In the genomic region with DNA sequence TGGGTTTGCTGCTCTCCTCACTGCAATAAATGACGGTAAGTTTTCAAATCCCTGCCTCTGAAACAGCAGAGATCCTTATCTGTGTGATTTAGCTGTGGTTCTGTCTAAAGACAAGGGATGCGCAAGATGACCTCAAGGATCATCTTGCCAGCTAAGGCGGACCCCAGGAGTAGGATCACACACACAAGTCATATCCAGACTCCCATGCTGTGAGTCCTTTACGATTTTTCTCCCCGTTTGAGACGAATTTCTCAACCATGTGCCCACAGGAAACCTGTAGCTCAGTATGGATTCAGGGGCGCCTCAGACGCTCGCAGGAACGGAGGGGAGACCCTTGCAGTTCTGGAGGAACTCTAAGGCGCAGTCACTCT, we compare ENCODE assay signal across 8 cellular contexts. TPM values are rescaled to one million over a fixed set of nuclear protein-coding genes. Genes with fewer than 3 reads are reported as not detected.
A peak's percentile ranks its signal among the peaks of the same experiment; 100 is the strongest.
DNase-seq lines count a peak whose midpoint lies in the region; ATAC-seq and TF ChIP-seq lines count a peak whose summit lies in the region.

No MANE protein-coding gene starts in this region.

- H3K9me3 ChIP-seq in HUES64 (ENCODE audit: insufficient read depth, low read depth, low read length) (no peaks in the 10 kb centered on the region), adipocyte (ENCODE audit: control insufficient read depth, low read length) (no peaks in the 10 kb centered on the region), iPS-20b (ENCODE audit: insufficient read depth, low read depth, low read length) (no peaks in the 10 kb centered on the region)

- H3K4me1 Mint-ChIP-seq in stimulated activated memory B cell treated with anti-CD40 and anti-IgM and Interleukin-4, amounts not matched to agents 10 μg/mL and 1 μg/mL and 100 μg/mL, for 72 hours = no peaks in the 10 kb centered on the region

- no peaks in the 10 kb centered on the region for H3K27me3 Mint-ChIP-seq in stimulated activated memory B cell treated with anti-CD40 and anti-IgM and Interleukin-4, amounts not matched to agents 10 μg/mL and 1 μg/mL and 100 μg/mL, for 72 hours

- peak overlapping the region; percentile 99 for H3K27ac Mint-ChIP-seq in stimulated activated memory B cell treated with anti-CD40 and anti-IgM and Interleukin-4, amounts not matched to agents 10 μg/mL and 1 μg/mL and 100 μg/mL, for 72 hours

- peak overlapping the region; percentile 72 for H3K4me3 ChIP-seq in AG04449 (ENCODE audit: low read depth, low read length)
- peak overlapping the region; percentile 85 for H3K4me3 ChIP-seq in HUES64 (ENCODE audit: low read length)
- peak overlapping the region; percentile 94 for H3K4me3 ChIP-seq in adipocyte (ENCODE audit: low read length)
- H3K4me3 ChIP-seq in iPS-20b (ENCODE audit: low read length) = peak overlapping the region; percentile 98

- POLR2A ChIA-PET in AG04449 (lab: Yijun Ruan, JAX) = interaction anchor here (0.9 to 1.4 kb wide), 4 partner anchors 10 to 192 kb away, joined by 3 to 4 read pairs (median 4); a partner anchor contains a TSS

- peak overlapping the region; percentile 97 for H3K9ac ChIP-seq in HUES64 (ENCODE audit: low read depth, low read length)
- H3K9ac ChIP-seq in adipocyte (ENCODE audit: low read length) = peak overlapping the region; percentile 90
- H3K9ac ChIP-seq in iPS-20b (ENCODE audit: low read depth, low read length) = peak overlapping the region; percentile 96

- peak overlapping the region; percentile 97 for H3K4me3 Mint-ChIP-seq in stimulated activated memory B cell treated with anti-CD40 and anti-IgM and Interleukin-4, amounts not matched to agents 10 μg/mL and 1 μg/mL and 100 μg/mL, for 72 hours

- TF ChIP-seq CTCF in AG04449 (IDR thresholded peaks at IDR 0.05; ENCODE audit: insufficient read depth, low read length, missing control alignments) = no peak

- no peaks in the 10 kb centered on the region for H3K36me3 Mint-ChIP-seq in stimulated activated memory B cell treated with anti-CD40 and anti-IgM and Interleukin-4, amounts not matched to agents 10 μg/mL and 1 μg/mL and 100 μg/mL, for 72 hours

- ATAC-seq in GM18867 (IDR thresholded peaks at IDR 0.05; ENCODE audit: unreplicated experiment) = peak; percentile 13
- no peak for ATAC-seq in stimulated activated memory B cell treated with anti-CD40 and anti-IgM and Interleukin-4, amounts not matched to agents 10 μg/mL and 1 μg/mL and 100 μg/mL, for 72 hours
- no peak for ATAC-seq in GM21360 (IDR thresholded peaks at IDR 0.05; ENCODE audit: unreplicated experiment)

- no peak for DNase-seq in AG04449 (ENCODE audit: low read depth, low spot score)
- DNase-seq in adipocyte (ENCODE audit: low read depth) = peak; percentile 53
- DNase-seq in foreskin melanocyte = no peak

- peaks cover 12% of the 10 kb centered on the region for H3K4me1 ChIP-seq in HUES64 (ENCODE audit: insufficient read depth, low read length)
- peaks cover 47% of the 10 kb centered on the region for H3K4me1 ChIP-seq in adipocyte (ENCODE audit: control insufficient read depth, insufficient read depth, low read length)
- H3K4me1 ChIP-seq in iPS-20b (ENCODE audit: insufficient read depth, low read length) = peaks cover 9% of the 10 kb centered on the region

- no peaks in the 10 kb centered on the region for H3K9me3 Mint-ChIP-seq in stimulated activated memory B cell treated with anti-CD40 and anti-IgM and Interleukin-4, amounts not matched to agents 10 μg/mL and 1 μg/mL and 100 μg/mL, for 72 hours

- H3K27ac ChIP-seq in HUES64 (ENCODE audit: low read depth, low read length) = peak overlapping the region; percentile 97
- H3K27ac ChIP-seq in iPS-20b (ENCODE audit: low read length) = peak overlapping the region; percentile 40

- CTCF ChIA-PET in AG04449 (lab: Yijun Ruan, JAX) = interaction anchor here (0.6 to 6.6 kb wide), 34 partner anchors 9 to 567 kb away, joined by 3 to 74 read pairs (median 4); a partner anchor contains a TSS

- WGBS in HUES64 = under 1% methylated on average over 11 of the region's 11 CpGs

- no peaks in the 10 kb centered on the region for H3K27me3 ChIP-seq in HUES64 (ENCODE audit: insufficient read depth, low read length)
- H3K27me3 ChIP-seq in adipocyte (replicated peaks; ENCODE audit: control insufficient read depth, insufficient read depth, low read length) = no peaks in the 10 kb centered on the region
- H3K27me3 ChIP-seq in iPS-20b (ENCODE audit: insufficient read depth, low read length) = no peaks in the 10 kb centered on the region

- H3K36me3 ChIP-seq in HUES64 (ENCODE audit: insufficient read depth, low read length) = no peaks in the 10 kb centered on the region
- no peaks in the 10 kb centered on the region for H3K36me3 ChIP-seq in adipocyte (ENCODE audit: control insufficient read depth, insufficient read depth, low read length, severe bottlenecking)
- H3K36me3 ChIP-seq in iPS-20b (ENCODE audit: insufficient read depth, low read depth, low read length) = 0 out of 2 replicates have a peak, but pooled peaks cover 1% of the 10 kb centered on the region

RNA-seq across cellular contexts. Expression of a gene that starts 11.1 kb away (rescaled TPM):
- 113 TPM for polyA plus RNA-seq in HUES64 (2013, experiment 1 of 2)
- polyA plus RNA-seq in HUES64 (2013, experiment 2 of 2) = 117 TPM

RNA-seq across cellular contexts. Expression of a gene that starts 30.2 kb away (rescaled TPM):
- 1.2 TPM for polyA plus RNA-seq in HUES64 (2013, experiment 1 of 2)
- 3.1 TPM for polyA plus RNA-seq in HUES64 (2013, experiment 2 of 2)

RNA-seq across cellular contexts. Expression of a gene that starts 30.3 kb away (rescaled TPM):
- 28.4 TPM for polyA plus RNA-seq in HUES64 (2013, experiment 1 of 2)
- 43.8 TPM for polyA plus RNA-seq in HUES64 (2013, experiment 2 of 2)

RNA-seq across cellular contexts. Expression of a gene that starts 48.0 kb away (rescaled TPM):
- 0.15 TPM for polyA plus RNA-seq in HUES64 (2013, experiment 1 of 2)
- polyA plus RNA-seq in HUES64 (2013, experiment 2 of 2) = 0.89 TPM

RNA-seq across cellular contexts. Expression of a gene that starts 50.5 kb away (rescaled TPM):
- 31.1 TPM for polyA plus RNA-seq in HUES64 (2013, experiment 1 of 2)
- 32.5 TPM for polyA plus RNA-seq in HUES64 (2013, experiment 2 of 2)
